In genomic region chr2:53786371-53787254, GRCh38 we compare ENCODE assay signal across 8 cellular contexts. TPM values are rescaled to one million over a fixed set of nuclear protein-coding genes. Genes with fewer than 3 reads are reported as not detected.
DNase-seq lines count a peak whose midpoint lies in the region; ATAC-seq, FAIRE-seq and TF ChIP-seq lines count a peak whose summit lies in the region.

Gene ASB3 (minus strand): TSS chr2:53786953. CDS start chr2:53765572, 21,381 bp downstream.
Gene ERLEC1 (plus strand): TSS chr2:53787044. CDS start chr2:53787211, 167 bp downstream.

- no peak for TF ChIP-seq CTCF in GM12864 (IDR thresholded peaks at IDR 0.05; ENCODE audit: low read depth, low read length, missing control alignments)
- TF ChIP-seq CTCF in SU-DHL-6 (IDR thresholded peaks at IDR 0.05; ENCODE audit: insufficient read depth, low read length, poor library complexity, severe bottlenecking) = no peak
- TF ChIP-seq CTCF in pancreas (IDR thresholded peaks at IDR 0.05) = no peak
- TF ChIP-seq CTCF in thyroid gland (IDR thresholded peaks at IDR 0.05) = peak in 1 of 6 experiments; percentile 3

- peak within 1 kb of the TSS; percentile 99 for H3K4me3 Mint-ChIP-seq in activated naive CD8-positive, alpha-beta T cell treated with anti-CD3 and anti-CD28 coated beads, Interleukin-2, amount 10 ng/mL, durations not matched to agents 7 days and 5 days

- H3K4me1 ChIP-seq in pancreas (peaks cover 14 to 27% (median 19%) of the 10 kb centered on the region in 3 donors), thyroid gland (peaks cover 28 to 29% of the 10 kb centered on the region in 2 donors)

- peak; percentile 50 for DNase-seq in GM12864 (ENCODE audit: low read depth)
- peak; percentile 88 for DNase-seq in NCI-H1105 (lab: John Stamatoyannopoulos, UW)
- peak; percentile 90 for DNase-seq in activated naive CD8-positive, alpha-beta T cell treated with anti-CD3 and anti-CD28 coated beads, Interleukin-2, amount 10 ng/mL, durations not matched to agents 7 days and 5 days
- peak; percentile 93 for DNase-seq in Right ventricle myocardium inferior (ENCODE audit: missing footprints)
- DNase-seq in pancreas = peak; percentile 83 to 95 (median 89)
- DNase-seq in thyroid gland = peak; percentile 88 to 91

- no peaks in the 10 kb centered on the region for H3K9me3 Mint-ChIP-seq in activated naive CD8-positive, alpha-beta T cell treated with anti-CD3 and anti-CD28 coated beads, Interleukin-2, amount 10 ng/mL, durations not matched to agents 7 days and 5 days

- H3K27me3 ChIP-seq in SU-DHL-6 (ENCODE audit: low read length) (no peaks in the 10 kb centered on the region), pancreas (no peaks in the 10 kb centered on the region), thyroid gland (no peaks in the 10 kb centered on the region)

- H4K20me1 ChIP-seq in SU-DHL-6 (ENCODE audit: low read depth, low read length) = no peaks in the 10 kb centered on the region

- no peak for FAIRE-seq in pancreas (lab: Jason Lieb, UNC)

- 0 to 1% methylated on average over 59 to 76 of the region's 76 CpGs for WGBS in pancreas, 2 donors
- WGBS in thyroid gland, 2 donors = 1% methylated on average over 44 to 46 of the region's 76 CpGs

- H3K27ac Mint-ChIP-seq in activated naive CD8-positive, alpha-beta T cell treated with anti-CD3 and anti-CD28 coated beads, Interleukin-2, amount 10 ng/mL, durations not matched to agents 7 days and 5 days = peak within 1 kb of the TSS; percentile 94

- peaks cover 93% of the 10 kb centered on the region for H3K79me2 ChIP-seq in SU-DHL-6 (ENCODE audit: insufficient read depth, low read length)

- H3K36me3 ChIP-seq in SU-DHL-6 (ENCODE audit: low read length) = no peaks in the 10 kb centered on the region
- H3K36me3 ChIP-seq in pancreas = no peaks in the 10 kb centered on the region
- no peaks in the 10 kb centered on the region for H3K36me3 ChIP-seq in thyroid gland

- H3K27ac ChIP-seq in SU-DHL-6 (ENCODE audit: low read depth, low read length) (peak within 1 kb of the TSS; percentile 61), pancreas (peak within 1 kb of the TSS; percentile 48 to 80 (median 67)), thyroid gland (peak within 1 kb of the TSS; percentile 38 to 78 (median 75))

- H3K9me3 ChIP-seq in SU-DHL-6 (ENCODE audit: insufficient read depth, low read length) (no peaks in the 10 kb centered on the region), pancreas (no peaks in the 10 kb centered on the region), thyroid gland (no peaks in the 10 kb centered on the region)

- H3K27me3 Mint-ChIP-seq in activated naive CD8-positive, alpha-beta T cell treated with anti-CD3 and anti-CD28 coated beads, Interleukin-2, amount 10 ng/mL, durations not matched to agents 7 days and 5 days = no peaks in the 10 kb centered on the region

- H3K9me2 ChIP-seq in SU-DHL-6 (replicated peaks; ENCODE audit: insufficient read depth, low read length) = no peaks in the 10 kb centered on the region

- ATAC-seq in HG02642 (IDR thresholded peaks at IDR 0.05; ENCODE audit: poor library complexity, unreplicated experiment) = peak; percentile 97
- ATAC-seq in activated naive CD8-positive, alpha-beta T cell treated with anti-CD3 and anti-CD28 coated beads, Interleukin-2, amount 10 ng/mL, durations not matched to agents 7 days and 5 days (ENCODE audit: low read depth) = peak; percentile 94
- peak; percentile 98 for ATAC-seq in Right ventricle myocardium inferior
- ATAC-seq in pancreas = peak; percentile 96 to 98 (median 97)

- H2AFZ ChIP-seq in SU-DHL-6 (ENCODE audit: low read depth, low read length, severe bottlenecking) = peak within 1 kb of the TSS; percentile 59

- H3K36me3 Mint-ChIP-seq in activated naive CD8-positive, alpha-beta T cell treated with anti-CD3 and anti-CD28 coated beads, Interleukin-2, amount 10 ng/mL, durations not matched to agents 7 days and 5 days = peaks cover 9% of the 10 kb centered on the region

- H3K4me1 Mint-ChIP-seq in activated naive CD8-positive, alpha-beta T cell treated with anti-CD3 and anti-CD28 coated beads, Interleukin-2, amount 10 ng/mL, durations not matched to agents 7 days and 5 days = peaks cover 24% of the 10 kb centered on the region

- intact Hi-C loops in Right ventricle myocardium inferior (cut with DNase I) = no loop called here
- intact Hi-C loops in pancreas (cut with DNase I) = no loop called here
- intact Hi-C loops in thyroid gland (cut with DNase I) = no loop called here

- POLR2A ChIA-PET in activated naive CD8-positive, alpha-beta T cell treated with anti-CD3 and anti-CD28 coated beads, Interleukin-2, amount 10 ng/mL, durations not matched to agents 7 days and 5 days (lab: Charles Lee) = interaction anchor here (3.4 kb wide), 1 partner anchor 18 kb away, joined by 46 read pairs; the partner anchor contains the start of gene CHAC2

- H3F3A ChIP-seq in SU-DHL-6 (ENCODE audit: insufficient read depth) = peaks cover 3% of the 10 kb centered on the region; the same call in 1 of the 2 replicates

- peak in 1 of 2 donors; percentile 72 for TF ChIP-seq POLR2A in thyroid gland (IDR thresholded peaks at IDR 0.05)

- peak within 1 kb of the TSS; percentile 88 for H3K4me2 ChIP-seq in SU-DHL-6 (ENCODE audit: low read depth, low read length, poor library complexity, severe bottlenecking)

- H3K4me3 ChIP-seq in GM12864 (ENCODE audit: low read depth, low read length) (peak within 1 kb of the TSS; percentile 74), SU-DHL-6 (ENCODE audit: insufficient read depth, low read length, poor library complexity, severe bottlenecking) (peak within 1 kb of the TSS; percentile 82), pancreas (peak within 1 kb of the TSS; percentile 72 to 80 (median 74)), thyroid gland (replicated peaks in 1 of 3) (peak within 1 kb of the TSS; percentile 50 to 91 (median 81))

- peak within 1 kb of the TSS; percentile 73 for H3K9ac ChIP-seq in SU-DHL-6 (ENCODE audit: low read length)

RNA-seq across cellular contexts. Expression of gene ASB3, which starts in this region (rescaled TPM):
- 10 to 100 TPM; 29.8 to 32.1 TPM for total RNA-seq in activated naive CD8-positive, alpha-beta T cell treated with anti-CD3 and anti-CD28 coated beads, Interleukin-2, amount 10 ng/mL, durations not matched to agents 7 days and 5 days
- total RNA-seq in Right ventricle myocardium inferior (9.2 TPM), pancreas (10 to 100 TPM in 1 of 6 donors, 1 to 10 TPM in 5; 4.3 to 10.1 (median 7.2) TPM), thyroid gland (10 to 100 TPM; 24.2 to 32.2 (median 30.2) TPM)
- polyA plus RNA-seq in pancreas = 1 to 10 TPM; 4.8 to 8.8 TPM

RNA-seq across cellular contexts. Expression of gene ERLEC1, which starts in this region (rescaled TPM):
- total RNA-seq in activated naive CD8-positive, alpha-beta T cell treated with anti-CD3 and anti-CD28 coated beads, Interleukin-2, amount 10 ng/mL, durations not matched to agents 7 days and 5 days = 10 to 100 TPM; 22.2 to 22.8 TPM
- 33.9 TPM for total RNA-seq in Right ventricle myocardium inferior
- 10 to 100 TPM; 24.8 to 45.0 (median 33.3) TPM for total RNA-seq in pancreas
- polyA plus RNA-seq in pancreas = 10 to 100 TPM; 16.8 to 45.9 TPM
- total RNA-seq in thyroid gland = 100 to 1,000 TPM in 1 of 4 donors, 10 to 100 TPM in 3; 54.1 to 138 (median 83.2) TPM

Comparison
In these comparisons a context has a peak if more than half of its experiments do, and no peak if none do; other contexts are left out.
1. Peak in every context shown above with its lines: DNase-seq, ATAC-seq, H3K4me3 ChIP-seq and H3K27ac ChIP-seq.